Comparison of ENCODE assay signal across 9 cellular contexts in the genomic region with DNA sequence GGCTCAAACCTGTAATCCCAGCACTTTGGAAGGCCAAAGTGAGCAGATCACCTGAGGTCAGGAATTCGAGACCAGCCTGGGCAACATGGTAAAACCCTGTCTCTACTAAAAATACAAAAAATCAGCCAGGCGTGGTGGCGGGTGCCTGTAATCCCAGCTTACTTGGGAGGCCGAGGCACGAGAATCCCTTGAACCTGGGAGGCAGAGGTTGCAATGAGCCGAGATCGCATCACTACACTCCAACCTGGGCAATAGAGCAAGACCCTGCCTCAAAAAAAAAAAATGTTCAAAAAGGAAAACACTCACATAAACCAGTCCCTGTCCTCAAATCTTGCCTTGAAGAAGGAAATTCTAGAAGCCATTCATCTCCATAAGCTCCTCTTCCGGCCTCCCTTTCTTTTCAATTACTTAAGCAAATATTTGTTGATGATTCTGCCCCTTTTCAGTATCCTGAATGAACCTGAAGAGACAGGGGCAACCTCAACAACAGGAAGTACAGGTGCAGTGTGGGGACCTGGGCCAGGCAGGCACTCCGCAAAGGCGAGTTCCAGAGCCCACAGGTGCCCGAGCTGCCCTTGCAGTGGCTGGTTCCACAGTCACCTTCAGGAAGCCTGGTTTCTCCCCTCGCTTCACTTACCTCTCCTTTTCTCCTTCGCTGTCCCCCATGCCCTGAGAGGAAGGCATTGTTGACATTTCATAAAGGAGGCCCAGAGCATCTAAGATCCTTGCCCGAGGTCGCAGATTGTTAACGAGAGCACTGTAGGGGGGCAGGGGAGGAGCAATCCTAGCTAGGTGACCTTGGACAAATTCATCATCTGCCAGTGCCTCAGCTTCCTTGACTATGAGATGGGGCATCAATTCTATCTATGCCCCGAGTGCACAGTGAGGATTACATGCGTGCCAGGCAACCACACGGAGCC. TPM values are rescaled to one million over a fixed set of nuclear protein-coding genes. Genes with fewer than 3 reads are reported as not detected.
DNase-seq lines count a peak whose midpoint lies in the region; ATAC-seq, FAIRE-seq and TF ChIP-seq lines count a peak whose summit lies in the region.
"Had no signal": no experiment of that assay in that cellular context is flagged by ENCODE, and none has a peak within 500 bp of the region (broad histone marks: within the 10 kb centered on the region; RNA-seq: fewer than 3 reads in every experiment).

No MANE protein-coding gene starts in this region.

- H3K27me3 ChIP-seq in CD4-positive, alpha-beta T cell (ENCODE audit: control insufficient read depth, insufficient read depth, low read length) = no peaks in the 10 kb centered on the region
- no peaks in the 10 kb centered on the region for H3K27me3 ChIP-seq in IMR-90 (ENCODE audit: control insufficient read depth, insufficient read depth, low read length)
- H3K27me3 ChIP-seq in keratinocyte (ENCODE audit: control insufficient read depth, extremely low read depth, insufficient read depth, low read length) = no peaks in the 10 kb centered on the region
- H3K27me3 ChIP-seq in heart left ventricle = no peaks in the 10 kb centered on the region

- dilution Hi-C loops in IMR-90 (cut with HindIII; ENCODE audit: low sequenced_read_pairs, unreplicated experiment) (no loop called here), keratinocyte (cut with MboI; ENCODE audit: extremely low pct_ligation_motif_present, low sequenced_read_pairs) (no loop called here)

- H2BK120ac ChIP-seq in IMR-90 (ENCODE audit: low read depth, low read length) = no peak overlapping the region

- H3K56ac ChIP-seq in IMR-90 (ENCODE audit: extremely low read depth, insufficient read depth, low read length) = no peak overlapping the region

- H3K4me2 ChIP-seq in IMR-90 (ENCODE audit: low read depth, low read length) = no peak overlapping the region
- peak overlapping the region; percentile 41 for H3K4me2 ChIP-seq in keratinocyte (ENCODE audit: control insufficient read depth, extremely low read depth, insufficient read depth, low read depth, low read length)

- no peak overlapping the region for H2BK20ac ChIP-seq in IMR-90 (ENCODE audit: low read depth, low read length)

- no peak overlapping the region for H4K5ac ChIP-seq in IMR-90 (ENCODE audit: low read depth, low read length)

- H3K36me3 Mint-ChIP-seq in CD4-positive, alpha-beta T cell (ENCODE audit: low read depth) = no peaks in the 10 kb centered on the region
- no peaks in the 10 kb centered on the region for H3K36me3 Mint-ChIP-seq in WTC11

- H3K9ac ChIP-seq in IMR-90 (ENCODE audit: low read depth, low read length) (no peak overlapping the region), keratinocyte (ENCODE audit: control insufficient read depth, extremely low read depth, insufficient read depth, low read length) (peak overlapping the region; percentile 34)

- no peak for FAIRE-seq in keratinocyte (lab: Jason Lieb, UNC)

- peaks cover 3% of the 10 kb centered on the region; the same call in 1 of the 2 replicates for H3K9me1 ChIP-seq in IMR-90 (ENCODE audit: insufficient read depth, low read length)
- no peaks in the 10 kb centered on the region for H3K9me1 ChIP-seq in keratinocyte (ENCODE audit: control insufficient read depth, extremely low read depth, insufficient read depth, low read length)

- peaks cover 4% of the 10 kb centered on the region for H3K4me1 ChIP-seq in IMR-90 (ENCODE audit: control insufficient read depth, insufficient read depth, low read length)
- peaks cover 10% of the 10 kb centered on the region for H3K4me1 ChIP-seq in keratinocyte (ENCODE audit: control insufficient read depth, extremely low read depth, insufficient read depth, low read length)
- peaks cover 0 to 12% (median 0%) of the 10 kb centered on the region in 12 donors for H3K4me1 ChIP-seq in heart left ventricle

- no peaks in the 10 kb centered on the region for H3K36me3 ChIP-seq in IMR-90 (ENCODE audit: control insufficient read depth, insufficient read depth, low read length)
- H3K36me3 ChIP-seq in keratinocyte (ENCODE audit: control insufficient read depth in 2 of 2, extremely low read depth in 1 of 2, insufficient read depth in 2 of 2, low read length in 2 of 2) = no peaks in the 10 kb centered on the region
- no peaks in the 10 kb centered on the region for H3K36me3 ChIP-seq in heart left ventricle

- H3K4ac ChIP-seq in IMR-90 (ENCODE audit: low read depth, low read length) = no peak overlapping the region

- no peaks in the 10 kb centered on the region for H3K79me2 ChIP-seq in keratinocyte (ENCODE audit: control insufficient read depth, insufficient read depth, low read length)

- no peak overlapping the region for H3K4me3 ChIP-seq in IMR-90 (ENCODE audit: insufficient read depth, low read depth, low read length)
- no peak overlapping the region for H3K4me3 ChIP-seq in keratinocyte (ENCODE audit: control insufficient read depth in 2 of 3, extremely low read depth in 1 of 3, insufficient read depth in 2 of 3, low read depth in 1 of 3, low read length in 3 of 3)
- H3K4me3 ChIP-seq in heart left ventricle = no peak overlapping the region

- TF ChIP-seq POLR2A in IMR-90 (IDR thresholded peaks at IDR 0.05; ENCODE audit: low read depth, low read length) (no peak), heart left ventricle (IDR thresholded peaks at IDR 0.05) (no peak)

- H3K27ac Mint-ChIP-seq in CD4-positive, alpha-beta T cell = peak overlapping the region; percentile 98
- peak overlapping the region; percentile 60 for H3K27ac Mint-ChIP-seq in WTC11

- 93% methylated on average over 7 of the region's 19 CpGs; no CpG with 5 or more reads in 1 of the 2 experiments for WGBS in IMR-90 (ENCODE audit: extremely low coverage in 2 of 2, insufficient read length in 1 of 2), 2 experiments
- WGBS in heart left ventricle, 4 donors = 93 to 96% (median 94%) methylated on average over 18 to 19 of the region's 19 CpGs

- H2AFZ ChIP-seq in IMR-90 (replicated peaks; ENCODE audit: low read length, poor library complexity) (no peak overlapping the region), keratinocyte (ENCODE audit: control insufficient read depth, low read length) (no peak overlapping the region)

- H2AK9ac ChIP-seq in IMR-90 (replicated peaks; ENCODE audit: low read depth, low read length, poor library complexity) = peak overlapping the region; percentile 28

- TF ChIP-seq CTCF in CD4-positive, alpha-beta T cell (IDR thresholded peaks at IDR 0.05) = no peak
- TF ChIP-seq CTCF in IMR-90 (conservative IDR thresholded peaks at IDR 0.05; ENCODE audit: low read depth, low read length) (no peak), WTC11 (IDR thresholded peaks at IDR 0.05) (no peak), keratinocyte (optimal IDR thresholded peaks at IDR 0.05 in 1 of 3, IDR thresholded peaks at IDR 0.05 in 1 of 3, conservative IDR thresholded peaks at IDR 0.05 in 1 of 3; ENCODE audit: extremely low read depth in 1 of 3, insufficient read depth in 2 of 3, low read length in 3 of 3) (no peak), heart left ventricle (IDR thresholded peaks at IDR 0.05) (no peak)

- H3K14ac ChIP-seq in IMR-90 (replicated peaks; ENCODE audit: low read depth, low read length) = no peak overlapping the region

- no peaks in the 10 kb centered on the region for H4K20me1 ChIP-seq in IMR-90 (ENCODE audit: insufficient read depth, low read length)
- no peaks in the 10 kb centered on the region for H4K20me1 ChIP-seq in keratinocyte (ENCODE audit: control insufficient read depth, extremely low read depth, insufficient read depth, low read length)

- H3K9me3 Mint-ChIP-seq in CD4-positive, alpha-beta T cell = no peaks in the 10 kb centered on the region
- H3K9me3 Mint-ChIP-seq in WTC11 = no peaks in the 10 kb centered on the region

- in situ Hi-C loops in IMR-90 (cut with MboI; ENCODE audit: low sequenced_read_pairs) = no loop called here

- ATAC-seq in CD4-positive, alpha-beta T cell (ENCODE audit: poor library complexity) = peak; percentile 50
- ATAC-seq in IMR-90 (ENCODE audit: low read depth) (no peak), WTC11 (no peak), heart left ventricle (no peak), HG03439 (IDR thresholded peaks at IDR 0.05; ENCODE audit: unreplicated experiment) (no peak)

- POLR2A ChIA-PET in CD4-positive, alpha-beta T cell (lab: Charles Lee) = interaction anchor here (0.6 to 13.8 kb wide), 34 partner anchors 9 to 1467 kb away, joined by 3 to 427 read pairs (median 5); a partner anchor contains a TSS
- POLR2A ChIA-PET in IMR-90 (lab: Charles Lee; ENCODE audit: unreplicated experiment) (no interaction called here), WTC11 (lab: Charles Lee) (interaction anchor here (2.2 kb wide), 1 partner anchor 15 kb away, joined by 10 read pairs; a partner anchor contains a TSS)

- no peak overlapping the region for H3K18ac ChIP-seq in IMR-90 (ENCODE audit: low read depth, low read length)

- peak overlapping the region; percentile 90 for H3K27ac ChIP-seq in CD4-positive, alpha-beta T cell (ENCODE audit: low read depth, low read length)
- H3K27ac ChIP-seq in IMR-90 (ENCODE audit: insufficient read depth, low read length) = no peak overlapping the region
- peak overlapping the region; percentile 24 for H3K27ac ChIP-seq in keratinocyte (ENCODE audit: control insufficient read depth, insufficient read depth, low read length)
- peak overlapping the region in 1 of 12 donors; percentile 27 for H3K27ac ChIP-seq in heart left ventricle

- H3K23ac ChIP-seq in IMR-90 (ENCODE audit: low read depth, low read length) = no peak overlapping the region

- no peak overlapping the region for H4K91ac ChIP-seq in IMR-90 (ENCODE audit: insufficient read depth, low read depth, low read length)

- peak in 8 of 10 experiments; percentile 37 to 55 (median 48) for DNase-seq in CD4-positive, alpha-beta T cell
- DNase-seq in IMR-90 (no peak), WTC11 (ENCODE audit: low spot score) (no peak), keratinocyte (ENCODE audit: low read depth, low spot score) (no peak), heart left ventricle (no peak), GM19238 (ENCODE audit: insufficient read length, low spot score) (no peak)
- DNase-seq in stimulated activated CD4-positive, alpha-beta T cell treated with anti-CD3 and anti-CD28 coated beads, Interleukin-2, amount 100 ng/mL, for 24 hours = no peak

- no peak overlapping the region for H2BK15ac ChIP-seq in IMR-90 (ENCODE audit: low read depth, low read length)

- H4K8ac ChIP-seq in IMR-90 (ENCODE audit: low read depth in 2 of 2, low read length in 2 of 2) = no peak overlapping the region

- H3K9me3 ChIP-seq in CD4-positive, alpha-beta T cell (ENCODE audit: control insufficient read depth, low read length) = no peaks in the 10 kb centered on the region
- no peaks in the 10 kb centered on the region for H3K9me3 ChIP-seq in IMR-90 (ENCODE audit: control insufficient read depth, insufficient read depth, low read length)
- H3K9me3 ChIP-seq in keratinocyte (ENCODE audit: control insufficient read depth, low read depth, low read length) = no peaks in the 10 kb centered on the region
- H3K9me3 ChIP-seq in heart left ventricle = no peaks in the 10 kb centered on the region

- no peak overlapping the region for H2AK5ac ChIP-seq in IMR-90 (ENCODE audit: low read depth, low read length)

- H2BK5ac ChIP-seq in IMR-90 (ENCODE audit: low read depth, low read length, poor library complexity, severe bottlenecking) = no peak overlapping the region

- H3K27me3 Mint-ChIP-seq in CD4-positive, alpha-beta T cell = no peaks in the 10 kb centered on the region
- H3K27me3 Mint-ChIP-seq in WTC11 (ENCODE audit: low read depth) = peaks cover 15% of the 10 kb centered on the region

- intact Hi-C loops in CD4-positive, alpha-beta T cell (cut with DNase I, micrococcal nuclease) = loop anchor here (1.0 to 10.0 kb wide), 7 partner anchors 17 to 123 kb away; a partner anchor contains a TSS
- intact Hi-C loops in IMR-90 (cut with micrococcal nuclease) (no loop called here), heart left ventricle (cut with DNase I) (no loop called here)

- no peak for TF ChIP-seq RAD21 in IMR-90 (IDR thresholded peaks at IDR 0.05; ENCODE audit: low read length)

- peaks cover 60% of the 10 kb centered on the region for H3K4me1 Mint-ChIP-seq in CD4-positive, alpha-beta T cell (ENCODE audit: low read depth)
- H3K4me1 Mint-ChIP-seq in WTC11 = peaks cover 43% of the 10 kb centered on the region

- peak overlapping the region; percentile 55 for H3K4me3 Mint-ChIP-seq in CD4-positive, alpha-beta T cell
- H3K4me3 Mint-ChIP-seq in WTC11 = no peak overlapping the region

- CTCF ChIA-PET in CD4-positive, alpha-beta T cell (lab: Charles Lee) = interaction anchor here (1.0 to 2.6 kb wide), 6 partner anchors 13 to 120 kb away, joined by 3 to 21 read pairs (median 7); a partner anchor contains a TSS
- CTCF ChIA-PET in IMR-90 (lab: Yijun Ruan, JAX) (no interaction called here), WTC11 (lab: Charles Lee) (interaction anchor here (1.4 to 3.3 kb wide), 4 partner anchors 9 to 90 kb away, joined by 3 to 30 read pairs (median 10); a partner anchor contains a TSS)

- no TSS peak for BruUV-seq in IMR-90 (replicated peaks; lab: Mats Ljungman, UMichigan)

- no peaks in the 10 kb centered on the region for H3K79me1 ChIP-seq in IMR-90 (ENCODE audit: low read depth in 1 of 2, low read length in 2 of 2)

RNA-seq across cellular contexts. Expression of a gene that starts 8.9 kb away (rescaled TPM):
- total RNA-seq in CD4-positive, alpha-beta T cell = not detected
- not detected in 2 replicates for total RNA-seq in IMR-90 (2012; rRNA removed)
- polyA plus RNA-seq in IMR-90 (2012; rRNA removed) = not detected in 2 replicates
- polyA plus RNA-seq in IMR-90 (2012; cell fraction: cytosol; rRNA removed) = not detected in 2 replicates
- polyA plus RNA-seq in IMR-90 (2012; cell fraction: nucleus; rRNA removed; ENCODE audit: low replicate concordance) = 0.07 TPM in 1 of 2 replicates, not detected in the other
- total RNA-seq in WTC11 (2021) = 47.0 to 52.9 TPM (median 49.0 TPM) in 3 replicates
- polyA plus RNA-seq in keratinocyte = not detected in 3 replicates
- polyA plus RNA-seq in keratinocyte (2011; ENCODE audit: low read depth) = not detected
- polyA plus RNA-seq in keratinocyte (2011; cell fraction: cytosol; rRNA removed) = not detected in 2 replicates
- not detected in 2 replicates for polyA plus RNA-seq in keratinocyte (2011; cell fraction: nucleus; rRNA removed)
- not detected in 2 replicates for polyA plus RNA-seq in keratinocyte (2012; ENCODE audit: low replicate concordance)
- polyA minus RNA-seq in keratinocyte = not detected in 3 replicates
- polyA minus RNA-seq in keratinocyte (2011; cell fraction: cytosol; rRNA and poly(A)+ RNA removed) = not detected
- polyA minus RNA-seq in keratinocyte (2011; cell fraction: nucleus; rRNA and poly(A)+ RNA removed) = not detected in 2 replicates
- under 1 TPM in 4 of 9 donors, not detected in 5; 0.19 to 0.77 (median 0.30) TPM for total RNA-seq in heart left ventricle
- polyA plus RNA-seq in heart left ventricle = under 1 TPM in 1 of 2 donors, not detected in 1; 0.65 TPM

RNA-seq across cellular contexts. Expression of a gene that starts 15.7 kb away (rescaled TPM):
- 100 to 1,000 TPM; 199 to 204 TPM for total RNA-seq in CD4-positive, alpha-beta T cell
- total RNA-seq in IMR-90 (2012; rRNA removed) = 4.7 and 5.6 TPM in 2 replicates
- polyA plus RNA-seq in IMR-90 (2012; rRNA removed) = 23.3 and 23.4 TPM in 2 replicates
- polyA plus RNA-seq in IMR-90 (2012; cell fraction: cytosol; rRNA removed) = 6.1 and 8.6 TPM in 2 replicates
- 206 and 213 TPM in 2 replicates for polyA plus RNA-seq in IMR-90 (2012; cell fraction: nucleus; rRNA removed; ENCODE audit: low replicate concordance)
- total RNA-seq in WTC11 (2021) = 61.1 to 91.7 TPM (median 69.3 TPM) in 3 replicates
- 15.7 to 18.7 TPM (median 16.5 TPM) in 3 replicates for polyA plus RNA-seq in keratinocyte
- 8.0 TPM for polyA plus RNA-seq in keratinocyte (2011; ENCODE audit: low read depth)
- 4.9 and 5.4 TPM in 2 replicates for polyA plus RNA-seq in keratinocyte (2011; cell fraction: cytosol; rRNA removed)
- polyA plus RNA-seq in keratinocyte (2011; cell fraction: nucleus; rRNA removed) = 88.1 and 97.5 TPM in 2 replicates
- polyA plus RNA-seq in keratinocyte (2012; ENCODE audit: low replicate concordance) = 9.8 and 12.6 TPM in 2 replicates
- 20.5 to 37.5 TPM (median 37.3 TPM) in 3 replicates for polyA minus RNA-seq in keratinocyte
- 8.8 TPM for polyA minus RNA-seq in keratinocyte (2011; cell fraction: cytosol; rRNA and poly(A)+ RNA removed)
- 30.6 and 41.7 TPM in 2 replicates for polyA minus RNA-seq in keratinocyte (2011; cell fraction: nucleus; rRNA and poly(A)+ RNA removed)
- 10 to 100 TPM; 14.4 to 42.7 (median 25.3) TPM for total RNA-seq in heart left ventricle
- 10 to 100 TPM; 13.7 to 37.3 TPM for polyA plus RNA-seq in heart left ventricle

RNA-seq across cellular contexts. Expression of a gene that starts 26.2 kb away (rescaled TPM):
- 10 to 100 TPM; 24.1 to 26.2 TPM for total RNA-seq in CD4-positive, alpha-beta T cell
- total RNA-seq in IMR-90 (2012; rRNA removed) = 31.4 and 34.4 TPM in 2 replicates
- 68.1 and 70.6 TPM in 2 replicates for polyA plus RNA-seq in IMR-90 (2012; rRNA removed)
- polyA plus RNA-seq in IMR-90 (2012; cell fraction: cytosol; rRNA removed) = 49.7 and 57.5 TPM in 2 replicates
- 64.1 and 126 TPM in 2 replicates for polyA plus RNA-seq in IMR-90 (2012; cell fraction: nucleus; rRNA removed; ENCODE audit: low replicate concordance)
- 81.5 to 90.3 TPM (median 86.0 TPM) in 3 replicates for total RNA-seq in WTC11 (2021)
- polyA plus RNA-seq in keratinocyte = 45.5 to 62.3 TPM (median 49.5 TPM) in 3 replicates
- 14.6 TPM for polyA plus RNA-seq in keratinocyte (2011; ENCODE audit: low read depth)
- 33.5 and 60.9 TPM in 2 replicates for polyA plus RNA-seq in keratinocyte (2011; cell fraction: cytosol; rRNA removed)
- polyA plus RNA-seq in keratinocyte (2011; cell fraction: nucleus; rRNA removed) = 86.7 and 102 TPM in 2 replicates
- 27.2 and 63.9 TPM in 2 replicates for polyA plus RNA-seq in keratinocyte (2012; ENCODE audit: low replicate concordance)
- polyA minus RNA-seq in keratinocyte = 34.3 to 67.8 TPM (median 43.6 TPM) in 3 replicates
- polyA minus RNA-seq in keratinocyte (2011; cell fraction: cytosol; rRNA and poly(A)+ RNA removed) = 48.7 TPM
- polyA minus RNA-seq in keratinocyte (2011; cell fraction: nucleus; rRNA and poly(A)+ RNA removed) = 23.7 and 24.9 TPM in 2 replicates
- total RNA-seq in heart left ventricle = 10 to 100 TPM; 53.6 to 82.4 (median 65.1) TPM
- 10 to 100 TPM; 62.0 to 89.0 TPM for polyA plus RNA-seq in heart left ventricle

RNA-seq across cellular contexts. Expression of a gene that starts 43.2 kb away (rescaled TPM):
- total RNA-seq in CD4-positive, alpha-beta T cell = not detected
- not detected in 2 replicates for total RNA-seq in IMR-90 (2012; rRNA removed)
- polyA plus RNA-seq in IMR-90 (2012; rRNA removed) = not detected in 2 replicates
- polyA plus RNA-seq in IMR-90 (2012; cell fraction: cytosol; rRNA removed) = not detected in 2 replicates
- polyA plus RNA-seq in IMR-90 (2012; cell fraction: nucleus; rRNA removed; ENCODE audit: low replicate concordance) = not detected in 2 replicates
- 13.9 to 15.5 TPM (median 14.0 TPM) in 3 replicates for total RNA-seq in WTC11 (2021)
- not detected in 3 replicates for polyA plus RNA-seq in keratinocyte
- polyA plus RNA-seq in keratinocyte (2011; ENCODE audit: low read depth) = not detected
- polyA plus RNA-seq in keratinocyte (2011; cell fraction: cytosol; rRNA removed) = not detected in 2 replicates
- not detected in 2 replicates for polyA plus RNA-seq in keratinocyte (2011; cell fraction: nucleus; rRNA removed)
- polyA plus RNA-seq in keratinocyte (2012; ENCODE audit: low replicate concordance) = not detected in 2 replicates
- polyA minus RNA-seq in keratinocyte = not detected in 3 replicates
- not detected for polyA minus RNA-seq in keratinocyte (2011; cell fraction: cytosol; rRNA and poly(A)+ RNA removed)
- not detected in 2 replicates for polyA minus RNA-seq in keratinocyte (2011; cell fraction: nucleus; rRNA and poly(A)+ RNA removed)
- total RNA-seq in heart left ventricle = 1 to 10 TPM in 1 of 9 donors, under 1 TPM in 7, not detected in 1; 0.14 to 1.8 (median 0.51) TPM
- under 1 TPM; 0.11 to 0.22 TPM for polyA plus RNA-seq in heart left ventricle
- total RNA-seq: renal cortical epithelial cell had no signal

Comparison
In these comparisons a context has a peak if more than half of its experiments do, and no peak if none do; other contexts are left out.
1. DNase-seq: peak in CD4-positive, alpha-beta T cell (8 of 10); none in IMR-90 (single experiment), WTC11 (single experiment), keratinocyte (single experiment), heart left ventricle (0 of 5), GM19238 (single experiment) and stimulated activated CD4-positive, alpha-beta T cell treated with anti-CD3 and anti-CD28 coated beads, Interleukin-2, amount 100 ng/mL, for 24 hours (0 of 2).
2. RNA of a gene that starts 8.9 kb away (total RNA-seq): 47.0 to 52.9 TPM in WTC11; 0.19 to 0.77 TPM in heart left ventricle, not detected in CD4-positive, alpha-beta T cell and not detected in IMR-90; every median in the first group is over 10 times any median in the second.
3. intact Hi-C loops: an anchor here in CD4-positive, alpha-beta T cell (1.0 to 10.0 kb wide); none called in IMR-90 and heart left ventricle.